7 cellular contexts compared by ENCODE assay signal in genomic region chr14:77616133-77616453, GRCh38. TPM values are rescaled to one million over a fixed set of nuclear protein-coding genes. Genes with fewer than 3 reads are reported as not detected.
A peak's percentile ranks its signal among the peaks of the same experiment; 100 is the strongest.
DNase-seq lines count a peak whose midpoint lies in the region; ATAC-seq, FAIRE-seq and TF ChIP-seq lines count a peak whose summit lies in the region.

No MANE protein-coding gene starts in this region.

- no peak overlapping the region for H2AK5ac ChIP-seq in mesenchymal stem cell (ENCODE audit: low read length, severe bottlenecking)

- POLR2A ChIA-PET in K562 (lab: Yijun Ruan, JAX) = no interaction called here

- H2AFZ ChIP-seq in K562 (ENCODE audit: low read depth, low read length) (peak overlapping the region; percentile 87), mesenchymal stem cell (ENCODE audit: low read depth, low read length) (peak overlapping the region; percentile 94)

- H3K9me1 ChIP-seq in K562 (ENCODE audit: control insufficient read depth, insufficient read depth, low read length) = no peaks in the 10 kb centered on the region

- in situ Hi-C loops in K562 (cut with MboI) = no loop called here

- TF ChIP-seq RAD21 in K562 (CRISPR knock-in tag; conservative IDR thresholded peaks at IDR 0.05 in 1 of 2, IDR thresholded peaks at IDR 0.05 in 1 of 2) = no peak

- peaks cover 10% of the 10 kb centered on the region; the same call in 1 of the 3 replicates for H3K36me3 ChIP-seq in K562 (ENCODE audit: control insufficient read depth, insufficient read depth, low read length)
- H3K36me3 ChIP-seq in mesenchymal stem cell (ENCODE audit: control insufficient read depth in 1 of 2, insufficient read depth in 2 of 2, low read depth in 1 of 2, low read length in 2 of 2) = peaks cover 0 to 4% of the 10 kb centered on the region in 2 experiments
- no peaks in the 10 kb centered on the region for H3K36me3 ChIP-seq in upper lobe of right lung

- H2BK12ac ChIP-seq in mesenchymal stem cell (ENCODE audit: low read length in 2 of 2) = peak overlapping the region; percentile 15 to 89

- ATAC-seq in GM19397 (IDR thresholded peaks at IDR 0.05; ENCODE audit: unreplicated experiment) = peak; percentile 27
- peak; percentile 12 for ATAC-seq in HG03460 (IDR thresholded peaks at IDR 0.05; ENCODE audit: unreplicated experiment)
- peak; percentile 39 for ATAC-seq in K562
- no peak for ATAC-seq in upper lobe of right lung

- TF ChIP-seq CTCF in K562 (IDR thresholded peaks at IDR 0.05 in 2 of 3, conservative IDR thresholded peaks at IDR 0.05 in 1 of 3; ENCODE audit: insufficient read depth in 2 of 3, low read depth in 1 of 3, low read length in 3 of 3) (no peak), upper lobe of right lung (IDR thresholded peaks at IDR 0.05) (no peak)

- H4K91ac ChIP-seq in mesenchymal stem cell (ENCODE audit: low read length) = peak overlapping the region; percentile 98

- no peak overlapping the region for H2BK5ac ChIP-seq in mesenchymal stem cell (ENCODE audit: low read depth, low read length, poor library complexity, severe bottlenecking)

- TF ChIP-seq EP300 in K562 (IDR thresholded peaks at IDR 0.05; ENCODE audit: low read length) = no peak

- DNase-seq in K562 (ENCODE audit: extremely low read depth in 1 of 4, low spot score in 3 of 4) = peak in 3 of 4 experiments; percentile 20 to 37 (median 30)
- DNase-seq in mesenchymal stem cell = no peak
- DNase-seq in upper lobe of right lung = no peak
- no peak for DNase-seq in NCI-H2029 treated with DMSO at 0.1 percent for 48 hours (lab: John Stamatoyannopoulos, UW)
- DNase-seq in NCI-H446 (lab: John Stamatoyannopoulos, UW) = no peak

- H3K27ac ChIP-seq in K562 (ENCODE audit: extremely low read depth, low read depth, low read length) = peak overlapping the region; percentile 78
- peak overlapping the region; percentile 57 for H3K27ac ChIP-seq in mesenchymal stem cell (ENCODE audit: low read length, poor library complexity, severe bottlenecking)
- H3K27ac ChIP-seq in upper lobe of right lung = peak overlapping the region; percentile 76

- H3K9me3 ChIP-seq in K562 (replicated peaks; ENCODE audit: control insufficient read depth, insufficient read depth, low read depth, low read length) (no peaks in the 10 kb centered on the region), mesenchymal stem cell (ENCODE audit: control insufficient read depth, low read length) (no peaks in the 10 kb centered on the region), upper lobe of right lung (no peaks in the 10 kb centered on the region)

- H3K9ac ChIP-seq in K562 (ENCODE audit: insufficient read depth in 1 of 2, low read depth in 2 of 2, low read length in 2 of 2) (peak overlapping the region; percentile 77 to 93), mesenchymal stem cell (ENCODE audit: low read length) (peak overlapping the region; percentile 89)

- H3K79me2 ChIP-seq in K562 (ENCODE audit: control insufficient read depth, insufficient read depth, low read length) = peaks cover 52% of the 10 kb centered on the region

- FAIRE-seq in K562 (lab: Jason Lieb, UNC) = no peak

- BruUV-seq in K562 (replicated peaks; lab: Mats Ljungman, UMichigan) = no TSS peak

- H3K4me2 ChIP-seq in K562 (ENCODE audit: insufficient read depth, low read length) (peak overlapping the region; percentile 94), mesenchymal stem cell (ENCODE audit: low read length, poor library complexity, severe bottlenecking) (peak overlapping the region; percentile 64)

- peak overlapping the region; percentile 83 for H2BK15ac ChIP-seq in mesenchymal stem cell (ENCODE audit: low read depth, poor library complexity, severe bottlenecking)

- CTCF ChIA-PET in K562 (lab: Yijun Ruan, JAX; ENCODE audit: low intra/inter-chr PET ratio) = no interaction called here

- intact Hi-C loops in K562 (cut with micrococcal nuclease) = loop anchor here (5.0 kb wide), 2 partner anchors 91 to 159 kb away; partner anchors contain the start of genes AHSA1, ALKBH1, SLIRP and VIPAS39
- intact Hi-C loops in upper lobe of right lung (cut with DNase I) = no loop called here

- peaks cover 2% of the 10 kb centered on the region for H3K79me1 ChIP-seq in mesenchymal stem cell (replicated peaks; ENCODE audit: low read length, poor library complexity, severe bottlenecking)

- peak overlapping the region; percentile 95 to 97 for H3K18ac ChIP-seq in mesenchymal stem cell (ENCODE audit: low read depth in 1 of 2, low read length in 2 of 2)

- no peaks in the 10 kb centered on the region; the same call in 1 of the 2 replicates for H4K20me1 ChIP-seq in K562 (replicated peaks; ENCODE audit: control insufficient read depth, insufficient read depth, low read length)

- H3K23ac ChIP-seq in mesenchymal stem cell (ENCODE audit: low read length in 2 of 2) = peak overlapping the region in 1 of 2 experiments; percentile 98

- no peaks in the 10 kb centered on the region for H3K27me3 ChIP-seq in K562 (ENCODE audit: control insufficient read depth in 2 of 2, insufficient read depth in 2 of 2, low read length in 2 of 2)
- H3K27me3 ChIP-seq in mesenchymal stem cell (ENCODE audit: control insufficient read depth in 1 of 2, insufficient read depth in 1 of 2, low read length in 2 of 2) = peaks cover 6 to 9% of the 10 kb centered on the region in 2 experiments
- no peaks in the 10 kb centered on the region for H3K27me3 ChIP-seq in upper lobe of right lung

- H3K14ac ChIP-seq in mesenchymal stem cell (ENCODE audit: low read length in 2 of 2) = peak overlapping the region; percentile 86 to 98

- H3K4ac ChIP-seq in mesenchymal stem cell (ENCODE audit: low read depth in 1 of 2, low read length in 2 of 2) = peak overlapping the region in 1 of 2 experiments; percentile 89

- peak overlapping the region; percentile 79 for H2BK120ac ChIP-seq in mesenchymal stem cell (ENCODE audit: low read depth, low read length)

- TF ChIP-seq POLR2A in K562 (conservative IDR thresholded peaks at IDR 0.05) = no peak

- H3K4me1 ChIP-seq in K562 (replicated peaks in 1 of 2; ENCODE audit: control insufficient read depth in 2 of 2, insufficient read depth in 2 of 2, low read length in 2 of 2) (peaks cover 7 to 9% of the 10 kb centered on the region in 2 experiments; a peak in 3 of 5 replicates), mesenchymal stem cell (ENCODE audit: control insufficient read depth, insufficient read depth, low read depth, low read length) (no peaks in the 10 kb centered on the region), upper lobe of right lung (peaks cover 20% of the 10 kb centered on the region)

- H3K4me3 ChIP-seq in K562 = peak overlapping the region; percentile 96
- H3K4me3 ChIP-seq in mesenchymal stem cell (ENCODE audit: insufficient read depth in 1 of 2, low read depth in 1 of 2, low read length in 2 of 2) = peak overlapping the region; percentile 97 to 100
- peak overlapping the region; percentile 77 for H3K4me3 ChIP-seq in upper lobe of right lung

- WGBS in K562 (ENCODE audit: insufficient coverage, low coverage, missing lambda C conversion rate) = 0% methylated on average over 2 of the region's 32 CpGs
- under 1% methylated on average over 30 of the region's 32 CpGs for WGBS in mesenchymal stem cell

- peak overlapping the region; percentile 90 for H4K8ac ChIP-seq in mesenchymal stem cell (ENCODE audit: low read length)

TF ChIP-seq in K562, 482 proteins besides CTCF, POLR2A, EP300 and RAD21 (continues in another document):
- TF ChIP-seq MEF2D (tag; conservative IDR thresholded peaks at IDR 0.05; ENCODE audit: low read depth) (no peak), NONO (IDR thresholded peaks at IDR 0.05; ENCODE audit: low read depth in 2 of 2, low read length in 1 of 2) (0 out of 4 replicates have a peak, but pooled peaks of 1 of the 2 experiments have one; percentile 39)
- TF ChIP-seq, protein P1, sequence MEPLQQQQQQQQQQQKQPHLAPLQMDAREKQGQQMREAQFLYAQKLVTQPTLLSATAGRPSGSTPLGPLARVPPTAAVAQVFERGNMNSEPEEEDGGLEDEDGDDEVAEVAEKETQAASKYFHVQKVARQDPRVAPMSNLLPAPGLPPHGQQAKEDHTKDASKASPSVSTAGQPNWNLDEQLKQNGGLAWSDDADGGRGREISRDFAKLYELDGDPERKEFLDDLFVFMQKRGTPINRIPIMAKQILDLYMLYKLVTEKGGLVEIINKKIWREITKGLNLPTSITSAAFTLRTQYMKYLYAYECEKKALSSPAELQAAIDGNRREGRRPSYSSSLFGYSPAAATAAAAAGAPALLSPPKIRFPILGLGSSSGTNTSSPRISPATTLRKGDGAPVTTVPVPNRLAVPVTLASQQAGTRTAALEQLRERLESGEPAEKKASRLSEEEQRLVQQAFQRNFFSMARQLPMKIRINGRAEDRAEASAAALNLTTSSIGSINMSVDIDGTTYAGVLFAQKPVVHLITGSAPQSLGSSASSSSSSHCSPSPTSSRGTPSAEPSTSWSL (CRISPR knock-in tag; IDR thresholded peaks at IDR 0.05; ENCODE audit: borderline replicate concordance) = no peak

RNA-seq across cellular contexts. Expression of gene SPTLC2, which starts 0.3 kb away (rescaled TPM):
- total RNA-seq in K562 (2011; cell fraction: chromatin; rRNA removed; ENCODE audit: low replicate concordance) = 34.7 and 74.2 TPM in 2 replicates
- 23.0 and 28.9 TPM in 2 replicates for total RNA-seq in K562 (2011; cell fraction: nucleolus; rRNA removed)
- 50.4 and 56.3 TPM in 2 replicates for total RNA-seq in K562 (2011; cell fraction: nucleoplasm; rRNA removed)
- total RNA-seq in K562 (2014; rRNA removed) (11.1 and 11.8 TPM in 2 replicates), K562 (2014; rRNA removed; fragmentation: Illumina TruSeq; extraction: Trizol) (19.5 and 22.6 TPM in 2 replicates), K562 (2015; rRNA removed; fragmentation: Illumina TruSeq; extraction: Trizol) (15.5 and 15.9 TPM in 2 replicates), K562 (2021) (20.8 and 24.2 TPM in 2 replicates), upper lobe of right lung (44.2 TPM)
- polyA plus RNA-seq in K562 (2011; rRNA removed) (24.2 and 30.4 TPM in 2 replicates), K562 (2014; fragmentation: Illumina TruSeq; extraction: Trizol) (12.6 and 13.3 TPM in 2 replicates), K562 (2014; fragmentation: Nextera tagmentation; extraction: Ambion mirVana) (1 to 10 TPM; 4.5 to 5.4 TPM), K562 (2014; rRNA removed) (8.6 and 14.0 TPM in 2 replicates)
- polyA plus RNA-seq in K562 (2011; cell fraction: cytosol; rRNA removed) = 7.1 and 12.7 TPM in 2 replicates
- polyA plus RNA-seq in K562 (2011; cell fraction: nucleus; rRNA removed) = 11.1 and 12.1 TPM in 2 replicates
- polyA plus RNA-seq in K562 (2012) = 10.4 and 11.5 TPM in 2 replicates
- polyA minus RNA-seq in K562 (2011; rRNA and poly(A)+ RNA removed) = 46.8 and 53.8 TPM in 2 replicates
- polyA minus RNA-seq in K562 (2011; cell fraction: cytosol; rRNA and poly(A)+ RNA removed) = 15.4 and 16.2 TPM in 2 replicates
- 5.1 and 9.7 TPM in 2 replicates for polyA minus RNA-seq in K562 (2011; cell fraction: nucleus; rRNA and poly(A)+ RNA removed)
- polyA plus RNA-seq in mesenchymal stem cell (2013, experiment 1 of 2) = 16.1 TPM
- polyA plus RNA-seq in mesenchymal stem cell (2013, experiment 2 of 2) = 15.5 TPM

Comparison
In these comparisons a context has a peak if more than half of its experiments do, and no peak if none do; other contexts are left out.
1. DNase-seq: peak in K562 (3 of 4); none in mesenchymal stem cell (single experiment), upper lobe of right lung (single experiment), NCI-H2029 treated with DMSO at 0.1 percent for 48 hours (single experiment) and NCI-H446 (0 of 2).
2. Peak in every context shown above with its lines, with median percentiles within 50 percentile points of each other: H3K27ac ChIP-seq and H3K4me3 ChIP-seq.